In the genomic region with DNA sequence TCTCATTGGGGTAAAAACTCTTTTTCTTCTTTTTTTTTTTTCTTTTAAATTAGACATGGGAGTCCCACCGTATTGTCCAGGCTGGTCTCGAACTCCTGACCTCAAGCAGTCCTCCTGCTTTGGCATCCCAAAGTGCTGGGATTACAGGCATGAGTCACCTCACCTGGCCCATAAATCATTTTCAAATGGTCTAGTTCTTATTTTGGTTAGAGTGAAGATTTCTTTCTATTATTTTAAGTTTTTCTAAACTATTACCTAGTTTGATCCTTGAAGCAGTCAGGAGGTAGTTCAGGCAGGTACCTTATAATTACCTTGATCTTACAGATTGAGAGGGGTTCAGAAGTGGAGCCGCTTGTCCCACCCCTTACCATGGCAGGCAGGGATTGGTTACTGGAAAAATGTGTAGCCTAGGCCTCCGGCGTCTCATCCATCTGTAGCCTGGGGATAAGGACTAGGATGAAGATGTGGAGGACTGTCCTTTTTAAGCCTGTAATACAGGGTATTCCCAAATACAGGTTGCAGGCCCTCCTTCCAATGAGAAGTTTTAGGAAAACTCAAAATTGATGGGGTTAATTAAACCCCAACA, we compare ENCODE assay signal across 1 cellular context.
TF ChIP-seq lines count a peak whose summit lies in the region.

No MANE protein-coding gene starts in this region.

TF ChIP-seq in GM23338, 12 proteins besides CTCF, POLR2A, EP300 and RAD21 (continued from another document):
- TF ChIP-seq, protein P1, sequence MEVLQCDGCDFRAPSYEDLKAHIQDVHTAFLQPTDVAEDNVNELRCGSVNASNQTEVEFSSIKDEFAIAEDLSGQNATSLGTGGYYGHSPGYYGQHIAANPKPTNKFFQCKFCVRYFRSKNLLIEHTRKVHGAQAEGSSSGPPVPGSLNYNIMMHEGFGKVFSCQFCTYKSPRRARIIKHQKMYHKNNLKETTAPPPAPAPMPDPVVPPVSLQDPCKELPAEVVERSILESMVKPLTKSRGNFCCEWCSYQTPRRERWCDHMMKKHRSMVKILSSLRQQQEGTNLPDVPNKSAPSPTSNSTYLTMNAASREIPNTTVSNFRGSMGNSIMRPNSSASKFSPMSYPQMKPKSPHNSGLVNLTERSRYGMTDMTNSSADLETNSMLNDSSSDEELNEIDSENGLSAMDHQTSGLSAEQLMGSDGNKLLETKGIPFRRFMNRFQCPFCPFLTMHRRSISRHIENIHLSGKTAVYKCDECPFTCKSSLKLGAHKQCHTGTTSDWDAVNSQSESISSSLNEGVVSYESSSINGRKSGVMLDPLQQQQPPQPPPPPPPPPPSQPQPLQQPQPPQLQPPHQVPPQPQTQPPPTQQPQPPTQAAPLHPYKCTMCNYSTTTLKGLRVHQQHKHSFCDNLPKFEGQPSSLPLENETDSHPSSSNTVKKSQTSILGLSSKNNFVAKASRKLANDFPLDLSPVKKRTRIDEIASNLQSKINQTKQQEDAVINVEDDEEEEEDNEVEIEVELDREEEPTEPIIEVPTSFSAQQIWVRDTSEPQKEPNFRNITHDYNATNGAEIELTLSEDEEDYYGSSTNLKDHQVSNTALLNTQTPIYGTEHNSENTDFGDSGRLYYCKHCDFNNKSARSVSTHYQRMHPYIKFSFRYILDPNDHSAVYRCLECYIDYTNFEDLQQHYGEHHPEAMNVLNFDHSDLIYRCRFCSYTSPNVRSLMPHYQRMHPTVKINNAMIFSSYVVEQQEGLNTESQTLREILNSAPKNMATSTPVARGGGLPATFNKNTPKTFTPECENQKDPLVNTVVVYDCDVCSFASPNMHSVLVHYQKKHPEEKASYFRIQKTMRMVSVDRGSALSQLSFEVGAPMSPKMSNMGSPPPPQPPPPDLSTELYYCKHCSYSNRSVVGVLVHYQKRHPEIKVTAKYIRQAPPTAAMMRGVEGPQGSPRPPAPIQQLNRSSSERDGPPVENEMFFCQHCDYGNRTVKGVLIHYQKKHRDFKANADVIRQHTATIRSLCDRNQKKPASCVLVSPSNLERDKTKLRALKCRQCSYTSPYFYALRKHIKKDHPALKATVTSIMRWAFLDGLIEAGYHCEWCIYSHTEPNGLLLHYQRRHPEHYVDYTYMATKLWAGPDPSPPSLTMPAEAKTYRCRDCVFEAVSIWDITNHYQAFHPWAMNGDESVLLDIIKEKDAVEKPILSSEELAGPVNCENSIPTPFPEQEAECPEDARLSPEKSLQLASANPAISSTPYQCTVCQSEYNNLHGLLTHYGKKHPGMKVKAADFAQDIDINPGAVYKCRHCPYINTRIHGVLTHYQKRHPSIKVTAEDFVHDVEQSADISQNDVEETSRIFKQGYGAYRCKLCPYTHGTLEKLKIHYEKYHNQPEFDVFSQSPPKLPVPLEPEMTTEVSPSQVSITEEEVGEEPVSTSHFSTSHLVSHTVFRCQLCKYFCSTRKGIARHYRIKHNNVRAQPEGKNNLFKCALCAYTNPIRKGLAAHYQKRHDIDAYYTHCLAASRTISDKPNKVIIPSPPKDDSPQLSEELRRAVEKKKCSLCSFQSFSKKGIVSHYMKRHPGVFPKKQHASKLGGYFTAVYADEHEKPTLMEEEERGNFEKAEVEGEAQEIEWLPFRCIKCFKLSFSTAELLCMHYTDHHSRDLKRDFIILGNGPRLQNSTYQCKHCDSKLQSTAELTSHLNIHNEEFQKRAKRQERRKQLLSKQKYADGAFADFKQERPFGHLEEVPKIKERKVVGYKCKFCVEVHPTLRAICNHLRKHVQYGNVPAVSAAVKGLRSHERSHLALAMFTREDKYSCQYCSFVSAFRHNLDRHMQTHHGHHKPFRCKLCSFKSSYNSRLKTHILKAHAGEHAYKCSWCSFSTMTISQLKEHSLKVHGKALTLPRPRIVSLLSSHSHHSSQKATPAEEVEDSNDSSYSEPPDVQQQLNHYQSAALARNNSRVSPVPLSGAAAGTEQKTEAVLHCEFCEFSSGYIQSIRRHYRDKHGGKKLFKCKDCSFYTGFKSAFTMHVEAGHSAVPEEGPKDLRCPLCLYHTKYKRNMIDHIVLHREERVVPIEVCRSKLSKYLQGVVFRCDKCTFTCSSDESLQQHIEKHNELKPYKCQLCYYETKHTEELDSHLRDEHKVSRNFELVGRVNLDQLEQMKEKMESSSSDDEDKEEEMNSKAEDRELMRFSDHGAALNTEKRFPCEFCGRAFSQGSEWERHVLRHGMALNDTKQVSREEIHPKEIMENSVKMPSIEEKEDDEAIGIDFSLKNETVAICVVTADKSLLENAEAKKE (CRISPR knock-in tag; IDR thresholded peaks at IDR 0.05), result no peak
- TF ChIP-seq EZH2phosphoT487 (IDR thresholded peaks at IDR 0.05; ENCODE audit: unreplicated experiment) (no peak), POLR2AphosphoS5 (IDR thresholded peaks at IDR 0.05; ENCODE audit: low read depth) (no peak), ZNF114 (CRISPR knock-in tag; IDR thresholded peaks at IDR 0.05) (no peak), JUNB (IDR thresholded peaks at IDR 0.05; ENCODE audit: unreplicated experiment) (no peak), STAT1 (IDR thresholded peaks at IDR 0.05; ENCODE audit: unreplicated experiment) (no peak), NANOG (IDR thresholded peaks at IDR 0.05; ENCODE audit: borderline replicate concordance) (no peak), CREB1 (CRISPR knock-in tag; IDR thresholded peaks at IDR 0.05; ENCODE audit: low read depth) (no peak)
- TF ChIP-seq, protein P2, sequence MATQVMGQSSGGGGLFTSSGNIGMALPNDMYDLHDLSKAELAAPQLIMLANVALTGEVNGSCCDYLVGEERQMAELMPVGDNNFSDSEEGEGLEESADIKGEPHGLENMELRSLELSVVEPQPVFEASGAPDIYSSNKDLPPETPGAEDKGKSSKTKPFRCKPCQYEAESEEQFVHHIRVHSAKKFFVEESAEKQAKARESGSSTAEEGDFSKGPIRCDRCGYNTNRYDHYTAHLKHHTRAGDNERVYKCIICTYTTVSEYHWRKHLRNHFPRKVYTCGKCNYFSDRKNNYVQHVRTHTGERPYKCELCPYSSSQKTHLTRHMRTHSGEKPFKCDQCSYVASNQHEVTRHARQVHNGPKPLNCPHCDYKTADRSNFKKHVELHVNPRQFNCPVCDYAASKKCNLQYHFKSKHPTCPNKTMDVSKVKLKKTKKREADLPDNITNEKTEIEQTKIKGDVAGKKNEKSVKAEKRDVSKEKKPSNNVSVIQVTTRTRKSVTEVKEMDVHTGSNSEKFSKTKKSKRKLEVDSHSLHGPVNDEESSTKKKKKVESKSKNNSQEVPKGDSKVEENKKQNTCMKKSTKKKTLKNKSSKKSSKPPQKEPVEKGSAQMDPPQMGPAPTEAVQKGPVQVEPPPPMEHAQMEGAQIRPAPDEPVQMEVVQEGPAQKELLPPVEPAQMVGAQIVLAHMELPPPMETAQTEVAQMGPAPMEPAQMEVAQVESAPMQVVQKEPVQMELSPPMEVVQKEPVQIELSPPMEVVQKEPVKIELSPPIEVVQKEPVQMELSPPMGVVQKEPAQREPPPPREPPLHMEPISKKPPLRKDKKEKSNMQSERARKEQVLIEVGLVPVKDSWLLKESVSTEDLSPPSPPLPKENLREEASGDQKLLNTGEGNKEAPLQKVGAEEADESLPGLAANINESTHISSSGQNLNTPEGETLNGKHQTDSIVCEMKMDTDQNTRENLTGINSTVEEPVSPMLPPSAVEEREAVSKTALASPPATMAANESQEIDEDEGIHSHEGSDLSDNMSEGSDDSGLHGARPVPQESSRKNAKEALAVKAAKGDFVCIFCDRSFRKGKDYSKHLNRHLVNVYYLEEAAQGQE (IDR thresholded peaks at IDR 0.05; ENCODE audit: unreplicated experiment), result no peak
- TF ChIP-seq, protein P3, sequence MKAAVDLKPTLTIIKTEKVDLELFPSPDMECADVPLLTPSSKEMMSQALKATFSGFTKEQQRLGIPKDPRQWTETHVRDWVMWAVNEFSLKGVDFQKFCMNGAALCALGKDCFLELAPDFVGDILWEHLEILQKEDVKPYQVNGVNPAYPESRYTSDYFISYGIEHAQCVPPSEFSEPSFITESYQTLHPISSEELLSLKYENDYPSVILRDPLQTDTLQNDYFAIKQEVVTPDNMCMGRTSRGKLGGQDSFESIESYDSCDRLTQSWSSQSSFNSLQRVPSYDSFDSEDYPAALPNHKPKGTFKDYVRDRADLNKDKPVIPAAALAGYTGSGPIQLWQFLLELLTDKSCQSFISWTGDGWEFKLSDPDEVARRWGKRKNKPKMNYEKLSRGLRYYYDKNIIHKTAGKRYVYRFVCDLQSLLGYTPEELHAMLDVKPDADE (IDR thresholded peaks at IDR 0.05), result no peak
